29 cellular contexts compared by ENCODE assay signal in genomic region chr7:143728333-143728862, GRCh38. TPM values are rescaled to one million over a fixed set of nuclear protein-coding genes. Genes with fewer than 3 reads are reported as not detected.
"Had no signal": no experiment of that assay in that cellular context is flagged by ENCODE, and none has a peak within 500 bp of the region (broad histone marks: within the 10 kb centered on the region; RNA-seq: fewer than 3 reads in every experiment).

No MANE protein-coding gene starts in this region.

- H3K4me2 ChIP-seq: KMS-11 had no signal

- H3K4me1 ChIP-seq: adrenal gland, breast epithelium, SJSA1 had no signal

- H3K9me3 ChIP-seq: adrenal gland, breast epithelium, SJSA1 had no signal

- H3K27ac ChIP-seq: adrenal gland, breast epithelium, coronary artery, KMS-11, SJSA1 had no signal

- H3K9ac ChIP-seq: KMS-11 had no signal

- DNase-seq: activated CD4-positive, alpha-beta T cell treated with anti-CD3 and anti-CD28 coated beads for 48 hours; activated CD4-positive, alpha-beta T cell treated with anti-CD3 and anti-CD28 coated beads, Interleukin-2, amount 50 U/mL, for 48 hours; activated CD8-positive, alpha-beta memory T cell treated with anti-CD3 and anti-CD28 coated beads, Interleukin-2, amount 10 ng/mL, durations not matched to agents 7 days and 5 days; activated gamma-delta T cell treated with Interleukin-2 at 50 U/mL for 16 hours; activated naive CD8-positive, alpha-beta T cell treated with anti-CD3 and anti-CD28 coated beads, Interleukin-2, amount 10 ng/mL, durations not matched to agents 7 days and 5 days; activated T-cell treated with anti-CD3 and anti-CD28 coated beads, Interleukin-2, amount 50 U/mL, for 4 hours; adrenal gland; anterior cingulate cortex; central memory CD4-positive, alpha-beta T cell; MV-4-11; NCI-H1092 treated with DMSO at 0.1 percent for 48 hours; NCI-H1417 treated with DMSO at 0.1 percent for 48 hours; NCI-H1694; NCI-H2029; NCI-H2107; NCI-H2171 treated with DMSO at 0.1 percent for 48 hours; NCI-H226; NCI-H526; NCI-H774; PC-3; SHP77; SW 1271 had no signal

- H3K4me3 Mint-ChIP-seq: activated CD8-positive, alpha-beta memory T cell treated with anti-CD3 and anti-CD28 coated beads, Interleukin-2, amount 10 ng/mL, durations not matched to agents 7 days and 5 days; activated naive CD8-positive, alpha-beta T cell treated with anti-CD3 and anti-CD28 coated beads, Interleukin-2, amount 10 ng/mL, durations not matched to agents 7 days and 5 days; activated T-cell treated with anti-CD3 and anti-CD28 coated beads, Interleukin-2, amount 50 U/mL, for 4 hours; T-helper 2 cell treated with Interferon-gamma antibody and Interleukin-4, amounts not matched to agents 5 μg/mL and 100 μg/mL, for 36 hours had no signal

- H3K4me3 ChIP-seq: adrenal gland, breast epithelium, coronary artery, SJSA1 had no signal

- H3K27me3 ChIP-seq: adrenal gland, breast epithelium, SJSA1 had no signal

- H3K27ac Mint-ChIP-seq: activated CD8-positive, alpha-beta memory T cell treated with anti-CD3 and anti-CD28 coated beads, Interleukin-2, amount 10 ng/mL, durations not matched to agents 7 days and 5 days; activated naive CD8-positive, alpha-beta T cell treated with anti-CD3 and anti-CD28 coated beads, Interleukin-2, amount 10 ng/mL, durations not matched to agents 7 days and 5 days; activated T-helper 2 cell treated with anti-CD3 and anti-CD28 coated beads, Interferon-gamma antibody, Interleukin-2, Interleukin-4, amounts not matched to agents 10 μg/mL and 5 μg/mL and 100 μg/mL, durations not matched to agents 14 hours and 24 hours and 36 hours; T-helper 2 cell treated with Interferon-gamma antibody and Interleukin-4, amounts not matched to agents 5 μg/mL and 100 μg/mL, for 36 hours had no signal

- H3K9me3 Mint-ChIP-seq: activated T-cell treated with anti-CD3 and anti-CD28 coated beads, Interleukin-2, amount 50 U/mL, for 4 hours; activated T-helper 2 cell treated with anti-CD3 and anti-CD28 coated beads, Interferon-gamma antibody, Interleukin-2, Interleukin-4, amounts not matched to agents 10 μg/mL and 5 μg/mL and 100 μg/mL, durations not matched to agents 14 hours and 24 hours and 36 hours; T-helper 2 cell treated with Interferon-gamma antibody and Interleukin-4, amounts not matched to agents 5 μg/mL and 100 μg/mL, for 36 hours had no signal

- H3K36me3 ChIP-seq: adrenal gland, breast epithelium, SJSA1 had no signal

- H3K27me3 Mint-ChIP-seq: activated CD8-positive, alpha-beta memory T cell treated with anti-CD3 and anti-CD28 coated beads, Interleukin-2, amount 10 ng/mL, durations not matched to agents 7 days and 5 days; activated naive CD8-positive, alpha-beta T cell treated with anti-CD3 and anti-CD28 coated beads, Interleukin-2, amount 10 ng/mL, durations not matched to agents 7 days and 5 days had no signal

RNA-seq across cellular contexts. Expression of gene CTAGE6, which starts 29.1 kb away (rescaled TPM):
- total RNA-seq: MCF 10A, PC-3, SJSA1 had no signal
